In the genomic region with DNA sequence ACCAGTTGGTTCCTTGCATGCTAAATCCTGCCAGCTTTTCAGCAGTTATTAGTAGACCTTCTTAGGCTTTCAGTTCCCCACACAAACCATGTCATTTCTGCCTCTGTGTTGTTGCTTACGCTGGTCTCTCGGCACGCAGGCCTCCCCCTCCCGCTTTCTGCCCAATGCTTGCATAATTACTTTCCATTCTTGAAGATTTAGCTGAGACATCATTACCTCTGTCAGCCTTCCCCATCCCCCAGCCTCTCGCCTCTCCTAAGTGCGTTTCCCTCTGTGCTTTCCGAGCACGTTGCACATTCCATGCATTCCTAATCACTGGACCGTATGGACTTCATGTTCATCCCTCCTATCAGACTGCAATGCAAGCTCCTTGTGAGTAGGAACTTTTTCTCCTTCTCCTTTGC, we compare ENCODE assay signal across 14 cellular contexts. TPM values are rescaled to one million over a fixed set of nuclear protein-coding genes. Genes with fewer than 3 reads are reported as not detected.
DNase-seq lines count a peak whose midpoint lies in the region; ATAC-seq lines count a peak whose summit lies in the region.
"Had no signal": no experiment of that assay in that cellular context is flagged by ENCODE, and none has a peak within 500 bp of the region (broad histone marks: within the 10 kb centered on the region; RNA-seq: fewer than 3 reads in every experiment).

No MANE protein-coding gene starts in this region.

- ATAC-seq in GM21367 (IDR thresholded peaks at IDR 0.05; ENCODE audit: unreplicated experiment), result no peak
- ATAC-seq: psoas muscle had no signal

- peak; percentile 41 for DNase-seq in Daoy (ENCODE audit: low read depth)
- DNase-seq in RPMI7951 (ENCODE audit: low read depth), result peak; percentile 66
- DNase-seq in fibroblast of peridontal ligament (ENCODE audit: extremely low read depth), result peak; percentile 17
- peak; percentile 55 for DNase-seq in non-pigmented ciliary epithelial cell (ENCODE audit: low read depth)
- no peak for DNase-seq in RKO (ENCODE audit: low spot score)
- DNase-seq in NCI-H2171 treated with DMSO at 0.1 percent for 48 hours (lab: John Stamatoyannopoulos, UW), result no peak
- no peak for DNase-seq in stimulated activated CD4-positive, alpha-beta T cell treated with anti-CD3 and anti-CD28 coated beads, Interleukin-15, amount 100 ng/mL, for 24 hours
- DNase-seq: CD4-positive, alpha-beta T cell; GOT3; NCI-H1694; psoas muscle had no signal

RNA-seq across cellular contexts. Expression of a gene that starts 26.8 kb away (rescaled TPM):
- not detected in 2 replicates for total RNA-seq in Daoy (2014; rRNA removed; shearing (Covaris generic))
- total RNA-seq in RPMI7951 (2014; rRNA removed; shearing (Covaris generic)), result not detected in 2 replicates
- total RNA-seq: activated CD8-positive, alpha-beta memory T cell treated with anti-CD3 and anti-CD28 coated beads for 36 hours; CD4-positive, alpha-beta T cell; psoas muscle; SK-MEL-5 had no signal

RNA-seq across cellular contexts. Expression of a gene that starts 32.9 kb away (rescaled TPM):
- total RNA-seq in Daoy (2014; rRNA removed; shearing (Covaris generic)), result 11.7 and 14.9 TPM in 2 replicates
- 0.49 and 1.4 TPM in 2 replicates for total RNA-seq in RPMI7951 (2014; rRNA removed; shearing (Covaris generic))
- total RNA-seq: SK-MEL-5 had no signal

Comparison
In these comparisons a context has a peak if more than half of its experiments do, and no peak if none do; other contexts are left out.
1. DNase-seq: peak in Daoy (single experiment), RPMI7951 (single experiment), fibroblast of peridontal ligament (single experiment) and non-pigmented ciliary epithelial cell (single experiment); none in RKO (single experiment), NCI-H2171 treated with DMSO at 0.1 percent for 48 hours (single experiment) and stimulated activated CD4-positive, alpha-beta T cell treated with anti-CD3 and anti-CD28 coated beads, Interleukin-15, amount 100 ng/mL, for 24 hours (single experiment).